In the genomic region with DNA sequence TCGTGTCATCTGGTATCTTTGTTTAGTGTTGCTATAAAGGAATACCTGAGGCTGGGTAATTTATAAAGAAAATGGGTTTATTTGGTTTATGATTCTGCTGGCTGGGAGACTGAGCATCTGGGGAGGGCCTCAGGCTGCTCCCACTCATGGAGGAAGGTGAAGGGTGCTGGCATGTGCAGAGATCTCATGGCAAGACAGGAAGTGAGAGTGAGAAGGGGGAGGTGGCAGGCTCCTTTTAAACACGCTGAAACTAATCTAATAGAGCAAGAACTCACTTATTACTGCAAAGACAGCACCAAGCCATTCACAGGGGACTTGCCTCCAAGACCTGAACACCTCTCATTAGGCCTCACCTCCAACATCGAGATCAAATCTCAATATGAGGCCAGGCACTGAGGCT, we compare ENCODE assay signal across 1 cellular context.
TF ChIP-seq lines count a peak whose summit lies in the region.

No MANE protein-coding gene starts in this region.

TF ChIP-seq in HepG2, 621 proteins besides CTCF, POLR2A, EP300 and RAD21 (continued from another document):
- TF ChIP-seq, protein P1, sequence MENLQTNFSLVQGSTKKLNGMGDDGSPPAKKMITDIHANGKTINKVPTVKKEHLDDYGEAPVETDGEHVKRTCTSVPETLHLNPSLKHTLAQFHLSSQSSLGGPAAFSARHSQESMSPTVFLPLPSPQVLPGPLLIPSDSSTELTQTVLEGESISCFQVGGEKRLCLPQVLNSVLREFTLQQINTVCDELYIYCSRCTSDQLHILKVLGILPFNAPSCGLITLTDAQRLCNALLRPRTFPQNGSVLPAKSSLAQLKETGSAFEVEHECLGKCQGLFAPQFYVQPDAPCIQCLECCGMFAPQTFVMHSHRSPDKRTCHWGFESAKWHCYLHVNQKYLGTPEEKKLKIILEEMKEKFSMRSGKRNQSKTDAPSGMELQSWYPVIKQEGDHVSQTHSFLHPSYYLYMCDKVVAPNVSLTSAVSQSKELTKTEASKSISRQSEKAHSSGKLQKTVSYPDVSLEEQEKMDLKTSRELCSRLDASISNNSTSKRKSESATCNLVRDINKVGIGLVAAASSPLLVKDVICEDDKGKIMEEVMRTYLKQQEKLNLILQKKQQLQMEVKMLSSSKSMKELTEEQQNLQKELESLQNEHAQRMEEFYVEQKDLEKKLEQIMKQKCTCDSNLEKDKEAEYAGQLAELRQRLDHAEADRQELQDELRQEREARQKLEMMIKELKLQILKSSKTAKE (CRISPR knock-in tag; IDR thresholded peaks at IDR 0.05; ENCODE audit: borderline replicate concordance) = no peak
- no peak for TF ChIP-seq NFKB2 (CRISPR knock-in tag; IDR thresholded peaks at IDR 0.05; ENCODE audit: borderline replicate concordance)
TF ChIP-seq in HepG2: peak in this region for 0.
